In the genomic region with DNA sequence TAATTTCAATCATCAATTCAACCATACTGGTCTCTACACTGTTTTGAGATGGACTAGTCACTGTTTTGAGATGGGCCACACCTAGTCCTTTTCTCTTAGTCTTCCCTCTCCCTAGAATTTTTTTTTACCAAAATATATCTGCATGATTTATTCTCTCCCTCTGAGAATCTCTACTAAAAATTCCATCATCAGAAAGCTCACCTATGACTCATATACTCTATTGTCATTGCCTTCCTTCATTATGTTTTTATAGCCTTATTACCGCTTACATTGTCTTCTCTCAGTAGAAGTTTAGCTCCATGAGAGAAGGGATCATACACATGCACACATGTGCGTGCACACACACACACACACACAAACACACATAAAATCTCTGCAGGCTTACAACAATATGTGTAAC, we compare ENCODE assay signal across 30 cellular contexts.
"Had no signal": no experiment of that assay in that cellular context is flagged by ENCODE, and none has a peak within 500 bp of the region (broad histone marks: within the 10 kb centered on the region; RNA-seq: fewer than 3 reads in every experiment).

No MANE protein-coding gene starts in this region.

- ATAC-seq: activated CD4-positive, CD25-positive, alpha-beta regulatory T cell treated with anti-CD3 and anti-CD28 coated beads, Interleukin-2, amount 50 U/mL, for 24 hours; activated CD8-positive, alpha-beta T cell treated with anti-CD3 and anti-CD28 coated beads for 36 hours; activated T-cell treated with anti-CD3 and anti-CD28 coated beads, Interleukin-2, amount 50 U/mL, for 4 hours; activated T-helper 17 cell treated with anti-CD3 and anti-CD28 coated beads, Interleukin-2, amount 50 U/mL, for 72 hours; gastroesophageal sphincter; heart left ventricle had no signal

- H3K27me3 ChIP-seq: brain microvascular endothelial cell, dorsolateral prefrontal cortex, esophagus squamous epithelium, gastroesophageal sphincter, heart left ventricle had no signal

- FAIRE-seq: astrocyte, bronchial epithelial cell had no signal

- H3K4me1 ChIP-seq: esophagus squamous epithelium, gastroesophageal sphincter, heart left ventricle had no signal

- H3K36me3 ChIP-seq: brain microvascular endothelial cell, esophagus squamous epithelium, gastroesophageal sphincter, heart left ventricle, WERI-Rb-1 had no signal

- H3K27ac ChIP-seq: brain microvascular endothelial cell, coronary artery, dorsolateral prefrontal cortex, esophagus squamous epithelium, gastroesophageal sphincter, heart left ventricle, WERI-Rb-1 had no signal

- DNase-seq: activated B cell treated with CpG ODN at 0.5 μM for 24 hours; activated CD4-positive, alpha-beta T cell treated with anti-CD3 and anti-CD28 coated beads for 48 hours; activated CD4-positive, alpha-beta T cell treated with anti-CD3 and anti-CD28 coated beads, Interleukin-2, amount 50 U/mL, for 1 hour; activated CD4-positive, alpha-beta T cell treated with anti-CD3 and anti-CD28 coated beads, Interleukin-2, amount 50 U/mL, for 48 hours; activated CD8-positive, alpha-beta memory T cell treated with anti-CD3 and anti-CD28 coated beads for 24 hours; activated CD8-positive, alpha-beta T cell treated with anti-CD3 and anti-CD28 coated beads for 36 hours; activated effector memory CD4-positive, alpha-beta T cell treated with Interleukin-2 at 50 U/mL for 16 hours; activated gamma-delta T cell treated with Interleukin-2 at 50 U/mL for 16 hours; activated naive CD4-positive, alpha-beta T cell treated with anti-CD3 and anti-CD28 coated beads, Interleukin-2, amount 50 U/mL, for 16 hours; activated naive CD4-positive, alpha-beta T cell treated with Interleukin-2 at 50 U/mL for 16 hours; activated T-cell treated with anti-CD3 and anti-CD28 coated beads, Interleukin-2, amount 50 U/mL, for 4 hours; amniotic stem cell; anterior cingulate cortex; brain microvascular endothelial cell; dorsolateral prefrontal cortex; effector memory CD4-positive, alpha-beta T cell; endodermal cell; erythroblast; esophagus squamous epithelium; foreskin melanocyte; glutamatergic neuron; heart left ventricle; T1000; WERI-Rb-1 had no signal

- H3K4me3 ChIP-seq: coronary artery, dorsolateral prefrontal cortex, esophagus squamous epithelium, gastroesophageal sphincter, heart left ventricle had no signal

- H3K9me3 ChIP-seq: esophagus squamous epithelium, gastroesophageal sphincter, heart left ventricle had no signal
